In genomic region chr2:224772494-224772893, GRCh38 we compare ENCODE assay signal across 1 cellular context.
TF ChIP-seq lines count a peak whose summit lies in the region.

No MANE protein-coding gene starts in this region.

TF ChIP-seq in HepG2, 621 proteins besides CTCF, POLR2A, EP300 and RAD21:
- no peak for TF ChIP-seq ZNF44 (CRISPR knock-in tag; IDR thresholded peaks at IDR 0.05)
- TF ChIP-seq ZNF350 (CRISPR knock-in tag; IDR thresholded peaks at IDR 0.05; ENCODE audit: borderline replicate concordance, low read depth): no peak
- TF ChIP-seq ZNF749 (CRISPR knock-in tag; IDR thresholded peaks at IDR 0.05; ENCODE audit: borderline replicate concordance): no peak
- TF ChIP-seq ZBTB21 (CRISPR knock-in tag; IDR thresholded peaks at IDR 0.05): no peak
- no peak for TF ChIP-seq RFX5 (IDR thresholded peaks at IDR 0.05; ENCODE audit: low read depth, low read length)
- TF ChIP-seq ZSCAN20 (CRISPR knock-in tag; IDR thresholded peaks at IDR 0.05; ENCODE audit: borderline replicate concordance): no peak
- TF ChIP-seq ZNF10 (CRISPR knock-in tag; IDR thresholded peaks at IDR 0.05; ENCODE audit: borderline replicate concordance, low read depth): no peak
- no peak for TF ChIP-seq ZNF615 (CRISPR knock-in tag; IDR thresholded peaks at IDR 0.05; ENCODE audit: borderline replicate concordance)
- TF ChIP-seq MIER3 (CRISPR knock-in tag; IDR thresholded peaks at IDR 0.05; ENCODE audit: borderline replicate concordance): no peak
- no peak for TF ChIP-seq KLF9 (CRISPR knock-in tag; IDR thresholded peaks at IDR 0.05; ENCODE audit: low read depth)
- TF ChIP-seq AHR (CRISPR knock-in tag; IDR thresholded peaks at IDR 0.05): no peak
- no peak for TF ChIP-seq ZHX1 (CRISPR knock-in tag; IDR thresholded peaks at IDR 0.05; ENCODE audit: low read depth)
- no peak for TF ChIP-seq STAG1 (CRISPR knock-in tag; IDR thresholded peaks at IDR 0.05)
- no peak for TF ChIP-seq CSRNP2 (CRISPR knock-in tag; conservative IDR thresholded peaks at IDR 0.05; ENCODE audit: low read depth)
- no peak for TF ChIP-seq CSRNP1 (CRISPR knock-in tag; IDR thresholded peaks at IDR 0.05)
- no peak for TF ChIP-seq JUN (CRISPR knock-in tag; IDR thresholded peaks at IDR 0.05)
- TF ChIP-seq GTF3A (CRISPR knock-in tag; conservative IDR thresholded peaks at IDR 0.05): no peak
TF ChIP-seq in HepG2: peak in this region for 0.
